In the genomic region with DNA sequence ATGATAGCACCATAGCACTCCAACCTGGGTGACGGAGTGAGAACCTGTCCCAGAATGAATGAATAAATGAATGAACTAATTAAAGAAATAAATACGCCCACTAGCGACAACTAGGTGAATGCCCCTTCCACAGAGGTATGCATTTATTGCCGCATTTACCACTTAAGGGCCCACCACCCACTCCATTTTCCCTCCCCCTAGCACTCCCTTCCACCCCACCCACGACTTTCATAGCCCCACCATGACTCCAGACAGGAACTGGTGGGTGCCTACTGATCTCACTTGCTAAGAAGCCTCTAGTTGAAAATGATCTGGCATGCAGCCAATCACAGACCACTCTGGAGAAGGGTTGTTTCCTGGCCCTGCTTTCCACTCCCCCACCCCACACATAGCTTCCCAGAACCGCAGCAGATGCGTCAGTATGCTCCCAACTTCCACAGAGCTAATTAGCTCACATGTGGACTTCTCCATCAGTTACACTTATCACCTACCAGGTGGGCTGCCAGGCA, we compare ENCODE assay signal across 18 cellular contexts.
DNase-seq lines count a peak whose midpoint lies in the region; ATAC-seq, FAIRE-seq and TF ChIP-seq lines count a peak whose summit lies in the region.
"Had no signal": no experiment of that assay in that cellular context is flagged by ENCODE, and none has a peak within 500 bp of the region (broad histone marks: within the 10 kb centered on the region; RNA-seq: fewer than 3 reads in every experiment).

No MANE protein-coding gene starts in this region.

- in situ Hi-C loops in K562 (cut with MboI) = no loop called here

- intact Hi-C loops in K562 (cut with micrococcal nuclease) = no loop called here

- H3K9ac ChIP-seq in K562 (ENCODE audit: insufficient read depth in 1 of 2, low read depth in 2 of 2, low read length in 2 of 2) (no peak overlapping the region), SK-N-SH (no peak overlapping the region)
- H3K9ac ChIP-seq: GM23248 had no signal

- no peak for FAIRE-seq in K562 (lab: Jason Lieb, UNC)
- FAIRE-seq: A549, D721Med, GM12878, GM18507, HepG2, HTR-8/SVneo had no signal

- no TSS peak for BruUV-seq in K562 (replicated peaks; lab: Mats Ljungman, UMichigan)

- WGBS in K562 (ENCODE audit: insufficient coverage, low coverage, missing lambda C conversion rate) = 0% methylated on average over 7 of the region's 7 CpGs
- 24% methylated on average over 7 of the region's 7 CpGs for WGBS in SK-N-SH (ENCODE audit: low lambda C conversion rate)

- H3K4me2 ChIP-seq in K562 (ENCODE audit: insufficient read depth, low read length) (no peak overlapping the region), SK-N-SH (no peak overlapping the region)
- H3K4me2 ChIP-seq: A549 had no signal

- H3K27me3 ChIP-seq in K562 (ENCODE audit: control insufficient read depth in 2 of 2, insufficient read depth in 2 of 2, low read length in 2 of 2) (no peaks in the 10 kb centered on the region), SK-N-SH (ENCODE audit: insufficient read depth) (no peaks in the 10 kb centered on the region; the same call in 1 of the 2 replicates)

- H3K27ac ChIP-seq in K562 (ENCODE audit: extremely low read depth, low read depth, low read length) = no peak overlapping the region
- H3K27ac ChIP-seq in SK-N-SH (ENCODE audit: low read depth in 2 of 2, low read length in 1 of 2) = no peak overlapping the region
- H3K27ac ChIP-seq: A549, GM23248 had no signal

- no peaks in the 10 kb centered on the region for H4K20me1 ChIP-seq in K562 (replicated peaks; ENCODE audit: control insufficient read depth, insufficient read depth, low read length)
- no peaks in the 10 kb centered on the region for H4K20me1 ChIP-seq in SK-N-SH (ENCODE audit: insufficient read depth)

- TF ChIP-seq CTCF in K562 (IDR thresholded peaks at IDR 0.05 in 2 of 3, conservative IDR thresholded peaks at IDR 0.05 in 1 of 3; ENCODE audit: insufficient read depth in 2 of 3, low read depth in 1 of 3, low read length in 3 of 3) (no peak), omental fat pad (IDR thresholded peaks at IDR 0.05) (no peak), SK-N-SH (IDR thresholded peaks at IDR 0.05) (no peak)

- H3K4me3 ChIP-seq in K562 = no peak overlapping the region
- no peak overlapping the region for H3K4me3 ChIP-seq in SK-N-SH (ENCODE audit: low read depth in 2 of 2, low read length in 1 of 2)
- H3K4me3 ChIP-seq: A549, GM12878, GM23248 had no signal

- H3K9me2 ChIP-seq in SK-N-SH = no peaks in the 10 kb centered on the region

- H3K4me1 ChIP-seq in K562 (replicated peaks in 1 of 2; ENCODE audit: control insufficient read depth in 2 of 2, insufficient read depth in 2 of 2, low read length in 2 of 2) (no peaks in the 10 kb centered on the region), SK-N-SH (ENCODE audit: control insufficient read depth in 1 of 2, insufficient read depth in 2 of 2, low read depth in 1 of 2, low read length in 1 of 2) (no peaks in the 10 kb centered on the region; a peak in 1 of 4 replicates)
- H3K4me1 ChIP-seq: A549 had no signal

- no peaks in the 10 kb centered on the region for H3K9me1 ChIP-seq in K562 (ENCODE audit: control insufficient read depth, insufficient read depth, low read length)

- POLR2A ChIA-PET in K562 (lab: Yijun Ruan, JAX) (interaction anchor here (0.5 kb wide), 1 partner anchor 9 kb away, joined by 3 read pairs; no protein-coding TSS in a partner anchor), SK-N-SH (lab: Yijun Ruan, JAX) (no interaction called here)

- no peaks in the 10 kb centered on the region for H3K36me3 ChIP-seq in K562 (ENCODE audit: control insufficient read depth, insufficient read depth, low read length)
- no peaks in the 10 kb centered on the region for H3K36me3 ChIP-seq in SK-N-SH (replicated peaks in 1 of 2; ENCODE audit: control insufficient read depth in 1 of 2, insufficient read depth in 2 of 2, low read length in 1 of 2)

- ATAC-seq in K562 (no peak), omental fat pad (ENCODE audit: low FRiP score) (peak; percentile 40), HG03457 (IDR thresholded peaks at IDR 0.05; ENCODE audit: unreplicated experiment) (no peak)
- ATAC-seq: A549; CD8-positive, alpha-beta T cell; GM12878; HepG2 had no signal

- H3F3A ChIP-seq in SK-N-SH (replicated peaks; ENCODE audit: insufficient read depth) = no peaks in the 10 kb centered on the region

- no peak overlapping the region for H2AFZ ChIP-seq in K562 (ENCODE audit: low read depth, low read length)
- H2AFZ ChIP-seq in SK-N-SH (ENCODE audit: low read depth) = no peak overlapping the region
- H2AFZ ChIP-seq: GM23248 had no signal

- H3K79me2 ChIP-seq in K562 (ENCODE audit: control insufficient read depth, insufficient read depth, low read length) (no peaks in the 10 kb centered on the region), SK-N-SH (ENCODE audit: insufficient read depth) (no peaks in the 10 kb centered on the region)

- CTCF ChIA-PET in K562 (lab: Yijun Ruan, JAX; ENCODE audit: low intra/inter-chr PET ratio) (no interaction called here), SK-N-SH (lab: Yijun Ruan, JAX) (no interaction called here)

- H3K9me3 ChIP-seq in K562 (replicated peaks; ENCODE audit: control insufficient read depth, insufficient read depth, low read depth, low read length) (no peaks in the 10 kb centered on the region), SK-N-SH (no peaks in the 10 kb centered on the region)
- H3K9me3 ChIP-seq: A549 had no signal

- DNase-seq in Daoy (ENCODE audit: low read depth) (peak; percentile 6), NCI-H2171 (lab: John Stamatoyannopoulos, UW) (peak; percentile 55), K562 (ENCODE audit: extremely low read depth in 1 of 4, low spot score in 3 of 4) (no peak), omental fat pad (ENCODE audit: low spot score) (no peak), HuH-7 (ENCODE audit: low spot score) (no peak), DMS153 (lab: John Stamatoyannopoulos, UW) (no peak), SK-N-SH (no peak)
- DNase-seq: CD8-positive, alpha-beta T cell; COR-L47; GM23248; H9 had no signal

- TF ChIP-seq POLR2A in K562 (conservative IDR thresholded peaks at IDR 0.05) = no peak

- TF ChIP-seq EP300 in K562 (IDR thresholded peaks at IDR 0.05; ENCODE audit: low read length) = no peak
- TF ChIP-seq EP300 in SK-N-SH (IDR thresholded peaks at IDR 0.05; ENCODE audit: borderline replicate concordance in 1 of 2, low read depth in 1 of 2, low read length in 1 of 2) = no peak

- TF ChIP-seq RAD21 in K562 (CRISPR knock-in tag; conservative IDR thresholded peaks at IDR 0.05 in 1 of 2, IDR thresholded peaks at IDR 0.05 in 1 of 2) = no peak
- TF ChIP-seq RAD21 in SK-N-SH (IDR thresholded peaks at IDR 0.05; ENCODE audit: low read length) = no peak

TF ChIP-seq in K562, 482 proteins besides CTCF, POLR2A, EP300 and RAD21:
- TF ChIP-seq, protein P1, sequence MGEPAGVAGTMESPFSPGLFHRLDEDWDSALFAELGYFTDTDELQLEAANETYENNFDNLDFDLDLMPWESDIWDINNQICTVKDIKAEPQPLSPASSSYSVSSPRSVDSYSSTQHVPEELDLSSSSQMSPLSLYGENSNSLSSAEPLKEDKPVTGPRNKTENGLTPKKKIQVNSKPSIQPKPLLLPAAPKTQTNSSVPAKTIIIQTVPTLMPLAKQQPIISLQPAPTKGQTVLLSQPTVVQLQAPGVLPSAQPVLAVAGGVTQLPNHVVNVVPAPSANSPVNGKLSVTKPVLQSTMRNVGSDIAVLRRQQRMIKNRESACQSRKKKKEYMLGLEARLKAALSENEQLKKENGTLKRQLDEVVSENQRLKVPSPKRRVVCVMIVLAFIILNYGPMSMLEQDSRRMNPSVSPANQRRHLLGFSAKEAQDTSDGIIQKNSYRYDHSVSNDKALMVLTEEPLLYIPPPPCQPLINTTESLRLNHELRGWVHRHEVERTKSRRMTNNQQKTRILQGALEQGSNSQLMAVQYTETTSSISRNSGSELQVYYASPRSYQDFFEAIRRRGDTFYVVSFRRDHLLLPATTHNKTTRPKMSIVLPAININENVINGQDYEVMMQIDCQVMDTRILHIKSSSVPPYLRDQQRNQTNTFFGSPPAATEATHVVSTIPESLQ (CRISPR knock-in tag; IDR thresholded peaks at IDR 0.05) = no peak
- TF ChIP-seq NFIC (IDR thresholded peaks at IDR 0.05) = peak; percentile 73

TF ChIP-seq in SK-N-SH, 30 proteins besides CTCF, POLR2A, EP300 and RAD21 (continues in another document):
- TF ChIP-seq, protein P2, sequence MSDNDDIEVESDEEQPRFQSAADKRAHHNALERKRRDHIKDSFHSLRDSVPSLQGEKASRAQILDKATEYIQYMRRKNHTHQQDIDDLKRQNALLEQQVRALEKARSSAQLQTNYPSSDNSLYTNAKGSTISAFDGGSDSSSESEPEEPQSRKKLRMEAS (IDR thresholded peaks at IDR 0.05; ENCODE audit: low read depth) = no peak
- TF ChIP-seq, protein P3, sequence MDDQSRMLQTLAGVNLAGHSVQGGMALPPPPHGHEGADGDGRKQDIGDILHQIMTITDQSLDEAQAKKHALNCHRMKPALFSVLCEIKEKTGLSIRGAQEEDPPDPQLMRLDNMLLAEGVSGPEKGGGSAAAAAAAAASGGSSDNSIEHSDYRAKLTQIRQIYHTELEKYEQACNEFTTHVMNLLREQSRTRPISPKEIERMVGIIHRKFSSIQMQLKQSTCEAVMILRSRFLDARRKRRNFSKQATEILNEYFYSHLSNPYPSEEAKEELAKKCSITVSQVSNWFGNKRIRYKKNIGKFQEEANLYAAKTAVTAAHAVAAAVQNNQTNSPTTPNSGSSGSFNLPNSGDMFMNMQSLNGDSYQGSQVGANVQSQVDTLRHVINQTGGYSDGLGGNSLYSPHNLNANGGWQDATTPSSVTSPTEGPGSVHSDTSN (IDR thresholded peaks at IDR 0.05) = no peak
- TF ChIP-seq POLR2AphosphoS5 (IDR thresholded peaks at IDR 0.05; ENCODE audit: low read depth, low read length) = no peak

Comparison
In these comparisons a context has a peak if more than half of its experiments do, and no peak if none do; other contexts are left out.
1. DNase-seq: peak in Daoy (single experiment) and NCI-H2171 (single experiment); none in K562 (0 of 4), omental fat pad (single experiment), HuH-7 (single experiment), DMS153 (single experiment) and SK-N-SH (single experiment).